In genomic region chr9:68802525-68803015, GRCh38 we compare ENCODE assay signal across 8 cellular contexts.
A peak's percentile ranks its signal among the peaks of the same experiment; 100 is the strongest.
DNase-seq lines count a peak whose midpoint lies in the region; ATAC-seq and TF ChIP-seq lines count a peak whose summit lies in the region.

No MANE protein-coding gene starts in this region.

- peaks cover 18% of the 10 kb centered on the region for H3K4me1 Mint-ChIP-seq in activated T-helper 1 cell treated with anti-CD3 and anti-CD28 coated beads, Interleukin-12 subunit alpha, Interleukin-12 subunit beta, Interleukin-2, Interleukin-4 antibody, amounts not matched to agents 30 ng/mL and 10 ng/mL and 1 ng/mL, durations not matched to agents 14 hours and 24 hours and 36 hours (ENCODE audit: low read depth)

- no peaks in the 10 kb centered on the region for H3K27me3 ChIP-seq in tibial artery

- H3K4me3 Mint-ChIP-seq in activated T-helper 1 cell treated with anti-CD3 and anti-CD28 coated beads, Interleukin-12 subunit alpha, Interleukin-12 subunit beta, Interleukin-2, Interleukin-4 antibody, amounts not matched to agents 30 ng/mL and 10 ng/mL and 1 ng/mL, durations not matched to agents 14 hours and 24 hours and 36 hours = no peak overlapping the region

- intact Hi-C loops in activated T-helper 1 cell treated with anti-CD3 and anti-CD28 coated beads, Interleukin-12 subunit alpha, Interleukin-12 subunit beta, Interleukin-2, Interleukin-4 antibody, amounts not matched to agents 30 ng/mL and 10 ng/mL and 1 ng/mL, durations not matched to agents 14 hours and 24 hours and 36 hours (cut with micrococcal nuclease) = loop anchor here (1.0 to 5.0 kb wide), 11 partner anchors 23 to 225 kb away; no protein-coding TSS in a partner anchor
- intact Hi-C loops in tibial artery (cut with DNase I; ENCODE audit: low total_unique reads) = no loop called here

- no peaks in the 10 kb centered on the region for H3K36me3 ChIP-seq in tibial artery

- peaks cover 3% of the 10 kb centered on the region for H3K27me3 Mint-ChIP-seq in activated T-helper 1 cell treated with anti-CD3 and anti-CD28 coated beads, Interleukin-12 subunit alpha, Interleukin-12 subunit beta, Interleukin-2, Interleukin-4 antibody, amounts not matched to agents 30 ng/mL and 10 ng/mL and 1 ng/mL, durations not matched to agents 14 hours and 24 hours and 36 hours (ENCODE audit: insufficient read depth)

- in situ Hi-C loops in GM13977 (cut with MboI; ENCODE audit: low pct_unique_long_range_greater_than_20kb, low sequenced_read_pairs, unreplicated experiment) = no loop called here

- H3K4me3 ChIP-seq in tibial artery = no peak overlapping the region

- ATAC-seq in GM19372 (IDR thresholded peaks at IDR 0.05; ENCODE audit: low read depth, unreplicated experiment) (peak; percentile 97), HG03045 (IDR thresholded peaks at IDR 0.05; ENCODE audit: unreplicated experiment) (peak; percentile 98)

- H3K9me3 Mint-ChIP-seq in activated T-helper 1 cell treated with anti-CD3 and anti-CD28 coated beads, Interleukin-12 subunit alpha, Interleukin-12 subunit beta, Interleukin-2, Interleukin-4 antibody, amounts not matched to agents 30 ng/mL and 10 ng/mL and 1 ng/mL, durations not matched to agents 14 hours and 24 hours and 36 hours = no peaks in the 10 kb centered on the region

- H3K36me3 Mint-ChIP-seq in activated T-helper 1 cell treated with anti-CD3 and anti-CD28 coated beads, Interleukin-12 subunit alpha, Interleukin-12 subunit beta, Interleukin-2, Interleukin-4 antibody, amounts not matched to agents 30 ng/mL and 10 ng/mL and 1 ng/mL, durations not matched to agents 14 hours and 24 hours and 36 hours (ENCODE audit: low read depth) = peaks cover 10% of the 10 kb centered on the region

- H3K27ac Mint-ChIP-seq in activated T-helper 1 cell treated with anti-CD3 and anti-CD28 coated beads, Interleukin-12 subunit alpha, Interleukin-12 subunit beta, Interleukin-2, Interleukin-4 antibody, amounts not matched to agents 30 ng/mL and 10 ng/mL and 1 ng/mL, durations not matched to agents 14 hours and 24 hours and 36 hours = no peak overlapping the region

- no peak overlapping the region for H3K27ac ChIP-seq in tibial artery

- no peaks in the 10 kb centered on the region for H3K9me3 ChIP-seq in tibial artery

- TF ChIP-seq CTCF in GM13977 (IDR thresholded peaks at IDR 0.05; ENCODE audit: extremely low read depth, insufficient read depth, missing control alignments) (no peak), tibial artery (IDR thresholded peaks at IDR 0.05) (no peak)

- H3K4me1 ChIP-seq in tibial artery = peaks cover 0 to 47% (median 26%) of the 10 kb centered on the region in 4 donors

- peak; percentile 57 for DNase-seq in GM13977 (ENCODE audit: low spot score)
- DNase-seq in activated T-helper 1 cell treated with anti-CD3 and anti-CD28 coated beads, Interleukin-12 subunit alpha, Interleukin-12 subunit beta, Interleukin-2, Interleukin-4 antibody, amounts not matched to agents 30 ng/mL and 10 ng/mL and 1 ng/mL, durations not matched to agents 14 hours and 24 hours and 36 hours (ENCODE audit: low spot score) = peak; percentile 31
- DNase-seq in GF-D8 (lab: John Stamatoyannopoulos, UW) = no peak
- DNase-seq in HK-2 (ENCODE audit: unreplicated experiment) = no peak
- DNase-seq in GDM1 (lab: John Stamatoyannopoulos, UW) = no peak
- no peak for DNase-seq in tibial artery

Comparison
In these comparisons a context has a peak if more than half of its experiments do, and no peak if none do; other contexts are left out.
1. DNase-seq: peak in GM13977 (single experiment) and activated T-helper 1 cell treated with anti-CD3 and anti-CD28 coated beads, Interleukin-12 subunit alpha, Interleukin-12 subunit beta, Interleukin-2, Interleukin-4 antibody, amounts not matched to agents 30 ng/mL and 10 ng/mL and 1 ng/mL, durations not matched to agents 14 hours and 24 hours and 36 hours (single experiment); none in GF-D8 (single experiment), HK-2 (single experiment), GDM1 (single experiment) and tibial artery (0 of 2).